1 cellular context compared by ENCODE assay signal in genomic region chr12:108875280-108875679, GRCh38.
TF ChIP-seq lines count a peak whose summit lies in the region.

No MANE protein-coding gene starts in this region.

TF ChIP-seq in K562, 482 proteins besides CTCF, POLR2A, EP300 and RAD21:
- no peak for TF ChIP-seq ZKSCAN8 (CRISPR knock-in tag; IDR thresholded peaks at IDR 0.05)
- TF ChIP-seq ZNF512 (tag; IDR thresholded peaks at IDR 0.05), result peak; percentile 82; the same call in 1 of the 2 replicates
- TF ChIP-seq, protein P1, sequence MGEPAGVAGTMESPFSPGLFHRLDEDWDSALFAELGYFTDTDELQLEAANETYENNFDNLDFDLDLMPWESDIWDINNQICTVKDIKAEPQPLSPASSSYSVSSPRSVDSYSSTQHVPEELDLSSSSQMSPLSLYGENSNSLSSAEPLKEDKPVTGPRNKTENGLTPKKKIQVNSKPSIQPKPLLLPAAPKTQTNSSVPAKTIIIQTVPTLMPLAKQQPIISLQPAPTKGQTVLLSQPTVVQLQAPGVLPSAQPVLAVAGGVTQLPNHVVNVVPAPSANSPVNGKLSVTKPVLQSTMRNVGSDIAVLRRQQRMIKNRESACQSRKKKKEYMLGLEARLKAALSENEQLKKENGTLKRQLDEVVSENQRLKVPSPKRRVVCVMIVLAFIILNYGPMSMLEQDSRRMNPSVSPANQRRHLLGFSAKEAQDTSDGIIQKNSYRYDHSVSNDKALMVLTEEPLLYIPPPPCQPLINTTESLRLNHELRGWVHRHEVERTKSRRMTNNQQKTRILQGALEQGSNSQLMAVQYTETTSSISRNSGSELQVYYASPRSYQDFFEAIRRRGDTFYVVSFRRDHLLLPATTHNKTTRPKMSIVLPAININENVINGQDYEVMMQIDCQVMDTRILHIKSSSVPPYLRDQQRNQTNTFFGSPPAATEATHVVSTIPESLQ (CRISPR knock-in tag; IDR thresholded peaks at IDR 0.05), result no peak
